25 cellular contexts compared by ENCODE assay signal in genomic region chr19:50286443-50286842, GRCh38. TPM values are rescaled to one million over a fixed set of nuclear protein-coding genes. Genes with fewer than 3 reads are reported as not detected.
"Had no signal": no experiment of that assay in that cellular context is flagged by ENCODE, and none has a peak within 500 bp of the region (broad histone marks: within the 10 kb centered on the region; RNA-seq: fewer than 3 reads in every experiment).

No MANE protein-coding gene starts in this region.

- ATAC-seq: effector memory CD8-positive, alpha-beta T cell; esophagus mucosa; foreskin keratinocyte; gastrocnemius medialis; gastroesophageal sphincter; heart left ventricle; heart right ventricle had no signal

- H3K4me1 ChIP-seq: colonic mucosa, esophagus muscularis mucosa, esophagus squamous epithelium, foreskin keratinocyte, gastrocnemius medialis, gastroesophageal sphincter, heart left ventricle, heart right ventricle had no signal

- H3K27me3 ChIP-seq: colonic mucosa, dorsolateral prefrontal cortex, foreskin keratinocyte, gastrocnemius medialis, heart left ventricle had no signal

- H3K4me3 ChIP-seq: colonic mucosa, coronary artery, dorsolateral prefrontal cortex, esophagus muscularis mucosa, esophagus squamous epithelium, gastrocnemius medialis, gastroesophageal sphincter, heart left ventricle, heart right ventricle had no signal

- H3K9me3 ChIP-seq: colonic mucosa had no signal

- DNase-seq: colonic mucosa; cortex of kidney; dermis blood vessel endothelial cell; dorsolateral prefrontal cortex; effector CD4-positive, alpha-beta T cell; effector CD8-positive, alpha-beta T cell; effector memory CD4-positive, alpha-beta T cell; effector memory CD8-positive, alpha-beta T cell; endodermal cell; erythroblast; esophagus squamous epithelium; foreskin fibroblast; foreskin keratinocyte; foreskin melanocyte; gastrocnemius medialis; glutamatergic neuron; head of caudate nucleus; heart left ventricle; heart right ventricle had no signal

- H3K27ac ChIP-seq: colonic mucosa, coronary artery, dorsolateral prefrontal cortex, epithelial cell of prostate, esophagus muscularis mucosa, esophagus squamous epithelium, foreskin keratinocyte, gastrocnemius medialis, gastroesophageal sphincter, heart left ventricle, heart right ventricle had no signal

RNA-seq across cellular contexts. Expression of gene KCNC3, which starts 42.7 kb away (rescaled TPM):
- total RNA-seq: fibroblast of villous mesenchyme, foreskin keratinocyte had no signal
- polyA plus RNA-seq: foreskin keratinocyte had no signal
